ENCODE assay signal across 23 cellular contexts in the genomic region with DNA sequence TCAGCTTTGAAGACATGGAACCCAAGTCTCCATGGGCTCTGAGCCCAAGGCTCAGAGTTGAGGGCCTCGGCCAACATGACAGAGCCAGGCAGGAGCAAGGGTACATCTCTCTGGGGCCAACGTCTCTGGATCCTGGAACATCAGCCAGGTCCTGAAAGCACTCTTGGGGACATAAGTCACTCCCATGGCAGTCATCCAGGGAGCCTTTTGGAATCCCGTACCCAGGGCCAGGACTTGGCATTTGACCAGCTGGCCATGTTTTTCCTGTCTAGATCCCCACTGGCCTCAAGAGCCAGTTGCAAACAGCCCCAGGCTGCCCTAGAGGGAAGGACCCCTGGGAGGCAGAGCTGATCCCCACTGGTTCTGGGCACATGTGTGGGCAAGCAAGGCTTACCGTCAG. TPM values are rescaled to one million over a fixed set of nuclear protein-coding genes. Genes with fewer than 3 reads are reported as not detected.
DNase-seq lines count a peak whose midpoint lies in the region; ATAC-seq and TF ChIP-seq lines count a peak whose summit lies in the region.
"Had no signal": no experiment of that assay in that cellular context is flagged by ENCODE, and none has a peak within 500 bp of the region (broad histone marks: within the 10 kb centered on the region; RNA-seq: fewer than 3 reads in every experiment).

No MANE protein-coding gene starts in this region.

- H3K27me3 Mint-ChIP-seq in osteocyte (ENCODE audit: unreplicated experiment) (peaks cover 22% of the 10 kb centered on the region), immature natural killer cell (ENCODE audit: low read depth in 3 of 3) (peaks cover 6 to 14% (median 8%) of the 10 kb centered on the region in 3 donors)

- H3K9me3 Mint-ChIP-seq in osteocyte (ENCODE audit: unreplicated experiment) (no peaks in the 10 kb centered on the region), immature natural killer cell (no peaks in the 10 kb centered on the region)
- H3K9me3 Mint-ChIP-seq: effector memory CD8-positive, alpha-beta T cell; nephron progenitor cell; WTC11 had no signal

- intact Hi-C loops in left cardiac atrium (cut with DNase I) = loop anchor here (5.0 kb wide), 3 partner anchors 468 to 717 kb away; no protein-coding TSS in a partner anchor

- no peak for TF ChIP-seq CTCF in osteocyte (IDR thresholded peaks at IDR 0.05)

- H3K4me1 Mint-ChIP-seq in osteocyte (ENCODE audit: unreplicated experiment) = peaks cover 16% of the 10 kb centered on the region
- peaks cover 0 to 2% of the 10 kb centered on the region in 2 donors for H3K4me1 Mint-ChIP-seq in immature natural killer cell

- DNase-seq in ELF-1 (ENCODE audit: low read depth, low spot score) (peak; percentile 2), NCI-H446 treated with DMSO at 0.1 percent for 48 hours (lab: John Stamatoyannopoulos, UW) (peak; percentile 68), left cardiac atrium (peak; percentile 60), osteocyte (ENCODE audit: extremely low spot score, unreplicated experiment) (peak; percentile 72), HCEC 1CT (no peak), immature natural killer cell (no peak), activated gamma-delta T cell treated with Interleukin-2 at 50 U/mL for 16 hours (no peak)
- DNase-seq: activated gamma-delta T cell; brain microvascular endothelial cell; COR-L47; effector memory CD8-positive, alpha-beta T cell; foreskin melanocyte; hippocampal formation; lower lobe of right lung; NCI-H1048; NCI-H1694 treated with DMSO at 0.1 percent for 48 hours; NCI-H774; nephron progenitor cell; T-helper 9 cell had no signal

- H3K27ac Mint-ChIP-seq in osteocyte (ENCODE audit: unreplicated experiment) = no peak overlapping the region
- no peak overlapping the region for H3K27ac Mint-ChIP-seq in immature natural killer cell
- H3K27ac Mint-ChIP-seq: effector memory CD8-positive, alpha-beta T cell; nephron progenitor cell; WTC11 had no signal

- no peak overlapping the region for H3K4me3 Mint-ChIP-seq in osteocyte (ENCODE audit: unreplicated experiment)
- no peak overlapping the region for H3K4me3 Mint-ChIP-seq in immature natural killer cell
- H3K4me3 Mint-ChIP-seq: effector memory CD8-positive, alpha-beta T cell; nephron progenitor cell; WTC11 had no signal

- ATAC-seq in left cardiac atrium (peak; percentile 8 to 35), HG03135 (IDR thresholded peaks at IDR 0.05; ENCODE audit: unreplicated experiment) (no peak)
- ATAC-seq: effector memory CD8-positive, alpha-beta T cell; esophagus mucosa; GM12878; lower lobe of right lung; WTC11 had no signal

- no peaks in the 10 kb centered on the region for H3K36me3 Mint-ChIP-seq in osteocyte (ENCODE audit: unreplicated experiment)
- H3K36me3 Mint-ChIP-seq in immature natural killer cell = no peaks in the 10 kb centered on the region
- H3K36me3 Mint-ChIP-seq: WTC11 had no signal

RNA-seq across cellular contexts. Expression of a gene that starts 4.3 kb away (rescaled TPM):
- 100 to 1,000 TPM; 213 to 248 TPM for total RNA-seq in left cardiac atrium
- total RNA-seq in osteocyte = 153 and 169 TPM in 2 replicates
- not detected for polyA plus RNA-seq in immature natural killer cell

Comparison
In these comparisons a context has a peak if more than half of its experiments do, and no peak if none do; other contexts are left out.
1. DNase-seq: peak in ELF-1 (single experiment), NCI-H446 treated with DMSO at 0.1 percent for 48 hours (single experiment), left cardiac atrium (single experiment) and osteocyte (single experiment); none in HCEC 1CT (single experiment), immature natural killer cell (0 of 3) and activated gamma-delta T cell treated with Interleukin-2 at 50 U/mL for 16 hours (single experiment).